In genomic region chr3:48397767-48398681, GRCh38 we compare ENCODE assay signal across 23 cellular contexts. TPM values are rescaled to one million over a fixed set of nuclear protein-coding genes. Genes with fewer than 3 reads are reported as not detected.
DNase-seq lines count a peak whose midpoint lies in the region; ATAC-seq, FAIRE-seq and TF ChIP-seq lines count a peak whose summit lies in the region.
"Had no signal": no experiment of that assay in that cellular context is flagged by ENCODE, and none has a peak within 500 bp of the region (broad histone marks: within the 10 kb centered on the region; RNA-seq: fewer than 3 reads in every experiment).

No MANE protein-coding gene starts in this region.

- peak; percentile 14 to 17; a peak in 1 of 4 replicates for TF ChIP-seq POLR2A in HepG2 (IDR thresholded peaks at IDR 0.05; ENCODE audit: insufficient read depth in 1 of 2, low read depth in 2 of 2, low read length in 2 of 2)

- H3K79me2 ChIP-seq in HepG2 (ENCODE audit: insufficient read depth, low read length): no peaks in the 10 kb centered on the region

- BruUV-seq in HepG2 (replicated peaks; lab: Mats Ljungman, UMichigan): no TSS peak

- H3K4me1 ChIP-seq in HepG2 (ENCODE audit: insufficient read depth, low read length): peaks cover 17% of the 10 kb centered on the region

- H3K27me3 ChIP-seq in WERI-Rb-1 (ENCODE audit: insufficient read depth, low read depth, severe bottlenecking): no peaks in the 10 kb centered on the region
- H3K27me3 ChIP-seq in HepG2 (ENCODE audit: control insufficient read depth in 1 of 2, insufficient read depth in 2 of 2, low read length in 2 of 2): no peaks in the 10 kb centered on the region; a peak in 1 of 5 replicates
- H3K27me3 ChIP-seq: gastrocnemius medialis had no signal

- POLR2A ChIA-PET in HepG2 (lab: Yijun Ruan, JAX): interaction anchor here (0.7 to 4.0 kb wide), 3 partner anchors 31 to 42 kb away, joined by 3 to 59 read pairs (median 7); partner anchors contain the start of gene CCDC51

- no peak overlapping the region for H3K27ac ChIP-seq in WERI-Rb-1
- no peak overlapping the region for H3K27ac ChIP-seq in HepG2 (ENCODE audit: extremely low read length, insufficient read depth, low read length)
- H3K27ac ChIP-seq: gastrocnemius medialis, SJSA1, uterus had no signal

- TF ChIP-seq CTCF in WERI-Rb-1 (IDR thresholded peaks at IDR 0.05; ENCODE audit: low read depth, low read length) (no peak), HepG2 (CRISPR knock-in tag; IDR thresholded peaks at IDR 0.05) (no peak)

- in situ Hi-C loops in HepG2 (cut with HindIII; ENCODE audit: extremely low pct_ligation_motif_present, low pct_unique_long_range_greater_than_20kb): no loop called here

- peaks cover 4% of the 10 kb centered on the region; the same call in 1 of the 2 replicates for H4K20me1 ChIP-seq in HepG2 (ENCODE audit: insufficient read depth, low read length)

- DNase-seq in 8988T (peak; percentile 3), WERI-Rb-1 (peak; percentile 4), HepG2 (ENCODE audit: low spot score) (no peak), NCI-H446 (lab: John Stamatoyannopoulos, UW) (no peak)
- DNase-seq: ACHN; activated CD4-positive, CD25-positive, alpha-beta regulatory T cell treated with anti-CD3 and anti-CD28 coated beads, Interleukin-2, amount 50 U/mL, for 72 hours; activated naive CD4-positive, alpha-beta T cell treated with Interleukin-2 at 50 U/mL for 16 hours; CD4-positive, alpha-beta T cell; DMS79 treated with DMSO at 0.1 percent for 48 hours; gastrocnemius medialis; naive B cell; NCI-H2029 treated with DMSO at 0.1 percent for 48 hours; NCI-H524 treated with DMSO at 0.1 percent for 48 hours; stimulated activated naive CD8-positive, alpha-beta T cell treated with anti-CD3 and anti-CD28 coated beads, Interleukin-15, Interleukin-2, amounts not matched to agents 100 U/mL and 50 U/mL, for 24 hours had no signal

- H3K4me3 ChIP-seq in WERI-Rb-1 (ENCODE audit: low read depth, low read length) (no peak overlapping the region), HepG2 (replicated peaks in 1 of 3; ENCODE audit: insufficient read depth in 1 of 3, low read depth in 2 of 3, low read length in 3 of 3) (no peak overlapping the region)
- H3K4me3 ChIP-seq: gastrocnemius medialis, SJSA1, uterus had no signal

- H2AFZ ChIP-seq in HepG2 (ENCODE audit: low read length): no peak overlapping the region

- intact Hi-C loops in HepG2 (cut with micrococcal nuclease; ENCODE audit: unreplicated experiment): no loop called here

- CTCF ChIA-PET in HepG2 (lab: Yijun Ruan, JAX; ENCODE audit: low intra/inter-chr PET ratio, low total read pairs): interaction anchor here (1.3 to 4.8 kb wide), 2 partner anchors 37 to 38 kb away, joined by 4 to 117 read pairs; no protein-coding TSS in a partner anchor

- WGBS in HepG2 (ENCODE audit: low lambda C conversion rate): 31% methylated on average over 5 of the region's 9 CpGs

- no peak for FAIRE-seq in HepG2 (lab: Jason Lieb, UNC)
- FAIRE-seq: astrocyte, colon, GM19239 had no signal

- no peak overlapping the region for H3K9ac ChIP-seq in HepG2 (ENCODE audit: insufficient read depth, low read depth, low read length)

- ATAC-seq in HepG2: peak; percentile 30
- ATAC-seq in GM21619 (IDR thresholded peaks at IDR 0.05; ENCODE audit: unreplicated experiment): no peak
- no peak for ATAC-seq in HG03354 (IDR thresholded peaks at IDR 0.05; ENCODE audit: poor library complexity, severe bottlenecking, unreplicated experiment)
- ATAC-seq: gastrocnemius medialis; stimulated activated naive CD8-positive, alpha-beta T cell treated with anti-CD3 and anti-CD28 coated beads, Interleukin-15, Interleukin-2, amounts not matched to agents 100 U/mL and 50 U/mL, for 24 hours had no signal

- no peak for TF ChIP-seq RAD21 in HepG2 (CRISPR knock-in tag; IDR thresholded peaks at IDR 0.05)

- H3K36me3 ChIP-seq in WERI-Rb-1 (no peaks in the 10 kb centered on the region; the same call in none of the 2 replicates), HepG2 (replicated peaks in 1 of 2; ENCODE audit: control insufficient read depth in 1 of 2, insufficient read depth in 2 of 2, low read length in 2 of 2) (no peaks in the 10 kb centered on the region)
- H3K36me3 ChIP-seq: gastrocnemius medialis, SJSA1, uterus had no signal

- H3K9me3 ChIP-seq in WERI-Rb-1 (ENCODE audit: severe bottlenecking) (no peaks in the 10 kb centered on the region), HepG2 (ENCODE audit: low read length) (no peaks in the 10 kb centered on the region)
- H3K9me3 ChIP-seq: gastrocnemius medialis, SJSA1, uterus had no signal

- H3K4me2 ChIP-seq in HepG2 (ENCODE audit: low read depth, low read length): no peak overlapping the region

- TF ChIP-seq EP300 in HepG2 (IDR thresholded peaks at IDR 0.05; ENCODE audit: low read depth in 2 of 2, low read length in 2 of 2) (no peak), HepG2 (CRISPR knock-in tag; IDR thresholded peaks at IDR 0.05; ENCODE audit: borderline replicate concordance) (no peak)

RNA-seq across cellular contexts. Expression of gene FBXW12, which starts 26.0 kb away (rescaled TPM):
- not detected in 2 replicates for total RNA-seq in HepG2 (2016; rRNA removed; fragmentation: Illumina TruSeq; extraction: Trizol)
- total RNA-seq in HepG2 (2016; cell fraction: cytosol; rRNA removed; fragmentation: Illumina TruSeq; extraction: Trizol; ENCODE audit: low read depth): not detected in 2 replicates
- not detected in 2 replicates for total RNA-seq in HepG2 (2016; cell fraction: insoluble cytoplasmic fraction; rRNA removed; fragmentation: Illumina TruSeq; extraction: Trizol)
- total RNA-seq in HepG2 (2016; cell fraction: membrane; rRNA removed; fragmentation: Illumina TruSeq; extraction: Trizol): not detected in 2 replicates
- not detected in 2 replicates for total RNA-seq in HepG2 (2016; cell fraction: nucleus; rRNA removed; fragmentation: Illumina TruSeq; extraction: Trizol)
- polyA plus RNA-seq in HepG2 (2011; rRNA removed): not detected in 2 replicates
- not detected in 2 replicates for polyA plus RNA-seq in HepG2 (2011; cell fraction: cytosol; rRNA removed)
- not detected in 2 replicates for polyA plus RNA-seq in HepG2 (2011; cell fraction: nucleus; rRNA removed)
- 0.25 and 0.48 TPM in 2 replicates for polyA plus RNA-seq in HepG2 (2012)
- not detected in 2 replicates for polyA plus RNA-seq in HepG2 (2016; cell fraction: cytosol; fragmentation: Illumina TruSeq; extraction: Trizol; ENCODE audit: low read depth)
- polyA plus RNA-seq in HepG2 (2016; cell fraction: insoluble cytoplasmic fraction; fragmentation: Illumina TruSeq; extraction: Trizol; ENCODE audit: low read depth): not detected in 2 replicates
- not detected in 2 replicates for polyA plus RNA-seq in HepG2 (2016; cell fraction: membrane; fragmentation: Illumina TruSeq; extraction: Trizol; ENCODE audit: low read depth)
- not detected in 2 replicates for polyA plus RNA-seq in HepG2 (2016; cell fraction: nucleus; fragmentation: Illumina TruSeq; extraction: Trizol; ENCODE audit: insufficient read depth, low read depth)
- not detected in 2 replicates for polyA minus RNA-seq in HepG2 (2011; rRNA and poly(A)+ RNA removed; ENCODE audit: low replicate concordance)
- not detected in 2 replicates for polyA minus RNA-seq in HepG2 (2011; cell fraction: cytosol; rRNA and poly(A)+ RNA removed)
- not detected in 2 replicates for polyA minus RNA-seq in HepG2 (2011; cell fraction: nucleus; rRNA and poly(A)+ RNA removed)
- total RNA-seq: astrocyte; CD4-positive, alpha-beta T cell; gastrocnemius medialis; lung microvascular endothelial cell; renal cortical epithelial cell; SJSA1 had no signal

RNA-seq across cellular contexts. Expression of gene PLXNB1, which starts 31.9 kb away (rescaled TPM):
- 25.4 and 86.0 TPM in 2 replicates for total RNA-seq in HepG2 (2016; rRNA removed; fragmentation: Illumina TruSeq; extraction: Trizol)
- total RNA-seq in HepG2 (2016; cell fraction: cytosol; rRNA removed; fragmentation: Illumina TruSeq; extraction: Trizol; ENCODE audit: low read depth): 33.1 and 33.9 TPM in 2 replicates
- 23.9 and 92.3 TPM in 2 replicates for total RNA-seq in HepG2 (2016; cell fraction: insoluble cytoplasmic fraction; rRNA removed; fragmentation: Illumina TruSeq; extraction: Trizol)
- 30.7 and 31.8 TPM in 2 replicates for total RNA-seq in HepG2 (2016; cell fraction: membrane; rRNA removed; fragmentation: Illumina TruSeq; extraction: Trizol)
- total RNA-seq in HepG2 (2016; cell fraction: nucleus; rRNA removed; fragmentation: Illumina TruSeq; extraction: Trizol): 140 and 158 TPM in 2 replicates
- 143 and 179 TPM in 2 replicates for polyA plus RNA-seq in HepG2 (2011; rRNA removed)
- polyA plus RNA-seq in HepG2 (2011; cell fraction: cytosol; rRNA removed): 71.5 and 83.2 TPM in 2 replicates
- polyA plus RNA-seq in HepG2 (2011; cell fraction: nucleus; rRNA removed): 1,144 and 1,345 TPM in 2 replicates
- polyA plus RNA-seq in HepG2 (2012): 140 and 149 TPM in 2 replicates
- 5.5 and 6.7 TPM in 2 replicates for polyA plus RNA-seq in HepG2 (2016; cell fraction: cytosol; fragmentation: Illumina TruSeq; extraction: Trizol; ENCODE audit: low read depth)
- 23.3 and 26.9 TPM in 2 replicates for polyA plus RNA-seq in HepG2 (2016; cell fraction: insoluble cytoplasmic fraction; fragmentation: Illumina TruSeq; extraction: Trizol; ENCODE audit: low read depth)
- polyA plus RNA-seq in HepG2 (2016; cell fraction: membrane; fragmentation: Illumina TruSeq; extraction: Trizol; ENCODE audit: low read depth): 12.8 and 12.9 TPM in 2 replicates
- 420 and 470 TPM in 2 replicates for polyA plus RNA-seq in HepG2 (2016; cell fraction: nucleus; fragmentation: Illumina TruSeq; extraction: Trizol; ENCODE audit: insufficient read depth, low read depth)
- 83.4 and 325 TPM in 2 replicates for polyA minus RNA-seq in HepG2 (2011; rRNA and poly(A)+ RNA removed; ENCODE audit: low replicate concordance)
- polyA minus RNA-seq in HepG2 (2011; cell fraction: cytosol; rRNA and poly(A)+ RNA removed): 54.4 and 79.5 TPM in 2 replicates
- polyA minus RNA-seq in HepG2 (2011; cell fraction: nucleus; rRNA and poly(A)+ RNA removed): 295 and 329 TPM in 2 replicates

RNA-seq across cellular contexts. Expression of gene CCDC51, which starts 41.9 kb away (rescaled TPM):
- total RNA-seq in HepG2 (2016; rRNA removed; fragmentation: Illumina TruSeq; extraction: Trizol): 29.4 and 38.3 TPM in 2 replicates
- total RNA-seq in HepG2 (2016; cell fraction: cytosol; rRNA removed; fragmentation: Illumina TruSeq; extraction: Trizol; ENCODE audit: low read depth): 7.6 and 8.2 TPM in 2 replicates
- 33.5 and 38.7 TPM in 2 replicates for total RNA-seq in HepG2 (2016; cell fraction: insoluble cytoplasmic fraction; rRNA removed; fragmentation: Illumina TruSeq; extraction: Trizol)
- 12.2 and 12.5 TPM in 2 replicates for total RNA-seq in HepG2 (2016; cell fraction: membrane; rRNA removed; fragmentation: Illumina TruSeq; extraction: Trizol)
- total RNA-seq in HepG2 (2016; cell fraction: nucleus; rRNA removed; fragmentation: Illumina TruSeq; extraction: Trizol): 12.4 and 13.6 TPM in 2 replicates
- 15.5 and 18.1 TPM in 2 replicates for polyA plus RNA-seq in HepG2 (2011; rRNA removed)
- polyA plus RNA-seq in HepG2 (2011; cell fraction: cytosol; rRNA removed): 16.8 and 19.2 TPM in 2 replicates
- polyA plus RNA-seq in HepG2 (2011; cell fraction: nucleus; rRNA removed): 6.5 and 8.5 TPM in 2 replicates
- polyA plus RNA-seq in HepG2 (2012): 8.4 and 9.8 TPM in 2 replicates
- polyA plus RNA-seq in HepG2 (2016; cell fraction: cytosol; fragmentation: Illumina TruSeq; extraction: Trizol; ENCODE audit: low read depth): 3.9 and 4.9 TPM in 2 replicates
- 29.3 and 29.9 TPM in 2 replicates for polyA plus RNA-seq in HepG2 (2016; cell fraction: insoluble cytoplasmic fraction; fragmentation: Illumina TruSeq; extraction: Trizol; ENCODE audit: low read depth)
- 8.0 TPM in 2 replicates for polyA plus RNA-seq in HepG2 (2016; cell fraction: membrane; fragmentation: Illumina TruSeq; extraction: Trizol; ENCODE audit: low read depth)
- polyA plus RNA-seq in HepG2 (2016; cell fraction: nucleus; fragmentation: Illumina TruSeq; extraction: Trizol; ENCODE audit: insufficient read depth, low read depth): 16.3 and 19.0 TPM in 2 replicates
- 11.3 and 25.4 TPM in 2 replicates for polyA minus RNA-seq in HepG2 (2011; rRNA and poly(A)+ RNA removed; ENCODE audit: low replicate concordance)
- polyA minus RNA-seq in HepG2 (2011; cell fraction: cytosol; rRNA and poly(A)+ RNA removed): 4.5 and 4.7 TPM in 2 replicates
- polyA minus RNA-seq in HepG2 (2011; cell fraction: nucleus; rRNA and poly(A)+ RNA removed): 3.0 and 3.3 TPM in 2 replicates

RNA-seq across cellular contexts. Expression of gene TMA7, which starts 42.0 kb away (rescaled TPM):
- 486 and 510 TPM in 2 replicates for total RNA-seq in HepG2 (2016; rRNA removed; fragmentation: Illumina TruSeq; extraction: Trizol)
- total RNA-seq in HepG2 (2016; cell fraction: cytosol; rRNA removed; fragmentation: Illumina TruSeq; extraction: Trizol; ENCODE audit: low read depth): 913 and 1,296 TPM in 2 replicates
- total RNA-seq in HepG2 (2016; cell fraction: insoluble cytoplasmic fraction; rRNA removed; fragmentation: Illumina TruSeq; extraction: Trizol): 511 and 522 TPM in 2 replicates
- 763 and 886 TPM in 2 replicates for total RNA-seq in HepG2 (2016; cell fraction: membrane; rRNA removed; fragmentation: Illumina TruSeq; extraction: Trizol)
- total RNA-seq in HepG2 (2016; cell fraction: nucleus; rRNA removed; fragmentation: Illumina TruSeq; extraction: Trizol): 177 and 187 TPM in 2 replicates
- 80.9 and 100 TPM in 2 replicates for polyA plus RNA-seq in HepG2 (2011; rRNA removed)
- 69.9 and 96.6 TPM in 2 replicates for polyA plus RNA-seq in HepG2 (2011; cell fraction: cytosol; rRNA removed)
- polyA plus RNA-seq in HepG2 (2011; cell fraction: nucleus; rRNA removed): 23.2 and 42.0 TPM in 2 replicates
- polyA plus RNA-seq in HepG2 (2012): 194 and 244 TPM in 2 replicates
- polyA plus RNA-seq in HepG2 (2016; cell fraction: cytosol; fragmentation: Illumina TruSeq; extraction: Trizol; ENCODE audit: low read depth): 1,200 and 1,620 TPM in 2 replicates
- polyA plus RNA-seq in HepG2 (2016; cell fraction: insoluble cytoplasmic fraction; fragmentation: Illumina TruSeq; extraction: Trizol; ENCODE audit: low read depth): 517 and 532 TPM in 2 replicates
- 742 and 956 TPM in 2 replicates for polyA plus RNA-seq in HepG2 (2016; cell fraction: membrane; fragmentation: Illumina TruSeq; extraction: Trizol; ENCODE audit: low read depth)
- 336 and 389 TPM in 2 replicates for polyA plus RNA-seq in HepG2 (2016; cell fraction: nucleus; fragmentation: Illumina TruSeq; extraction: Trizol; ENCODE audit: insufficient read depth, low read depth)
- polyA minus RNA-seq in HepG2 (2011; rRNA and poly(A)+ RNA removed; ENCODE audit: low replicate concordance): 4.4 and 15.7 TPM in 2 replicates
- polyA minus RNA-seq in HepG2 (2011; cell fraction: cytosol; rRNA and poly(A)+ RNA removed): 18.7 and 23.2 TPM in 2 replicates
- 18.4 and 25.9 TPM in 2 replicates for polyA minus RNA-seq in HepG2 (2011; cell fraction: nucleus; rRNA and poly(A)+ RNA removed)

RNA-seq across cellular contexts. Expression of gene ATRIP, which starts 48.5 kb away (rescaled TPM):
- 11.4 and 12.5 TPM in 2 replicates for total RNA-seq in HepG2 (2016; rRNA removed; fragmentation: Illumina TruSeq; extraction: Trizol)
- total RNA-seq in HepG2 (2016; cell fraction: cytosol; rRNA removed; fragmentation: Illumina TruSeq; extraction: Trizol; ENCODE audit: low read depth): 2.6 and 2.7 TPM in 2 replicates
- 9.5 and 10.4 TPM in 2 replicates for total RNA-seq in HepG2 (2016; cell fraction: insoluble cytoplasmic fraction; rRNA removed; fragmentation: Illumina TruSeq; extraction: Trizol)
- total RNA-seq in HepG2 (2016; cell fraction: membrane; rRNA removed; fragmentation: Illumina TruSeq; extraction: Trizol): 2.4 and 3.4 TPM in 2 replicates
- total RNA-seq in HepG2 (2016; cell fraction: nucleus; rRNA removed; fragmentation: Illumina TruSeq; extraction: Trizol): 7.4 and 11.0 TPM in 2 replicates
- polyA plus RNA-seq in HepG2 (2011; rRNA removed): 5.1 and 5.3 TPM in 2 replicates
- polyA plus RNA-seq in HepG2 (2011; cell fraction: cytosol; rRNA removed): 3.7 and 4.7 TPM in 2 replicates
- polyA plus RNA-seq in HepG2 (2011; cell fraction: nucleus; rRNA removed): 12.6 and 13.3 TPM in 2 replicates
- polyA plus RNA-seq in HepG2 (2012): 3.2 and 4.1 TPM in 2 replicates
- 0.97 and 1.0 TPM in 2 replicates for polyA plus RNA-seq in HepG2 (2016; cell fraction: cytosol; fragmentation: Illumina TruSeq; extraction: Trizol; ENCODE audit: low read depth)
- polyA plus RNA-seq in HepG2 (2016; cell fraction: insoluble cytoplasmic fraction; fragmentation: Illumina TruSeq; extraction: Trizol; ENCODE audit: low read depth): 7.8 and 11.5 TPM in 2 replicates
- polyA plus RNA-seq in HepG2 (2016; cell fraction: membrane; fragmentation: Illumina TruSeq; extraction: Trizol; ENCODE audit: low read depth): 1.2 and 1.5 TPM in 2 replicates
- polyA plus RNA-seq in HepG2 (2016; cell fraction: nucleus; fragmentation: Illumina TruSeq; extraction: Trizol; ENCODE audit: insufficient read depth, low read depth): 14.7 and 21.6 TPM in 2 replicates
- 11.5 and 35.8 TPM in 2 replicates for polyA minus RNA-seq in HepG2 (2011; rRNA and poly(A)+ RNA removed; ENCODE audit: low replicate concordance)
- 2.1 and 3.8 TPM in 2 replicates for polyA minus RNA-seq in HepG2 (2011; cell fraction: cytosol; rRNA and poly(A)+ RNA removed)
- polyA minus RNA-seq in HepG2 (2011; cell fraction: nucleus; rRNA and poly(A)+ RNA removed): 5.2 and 9.8 TPM in 2 replicates

Comparison
In these comparisons a context has a peak if more than half of its experiments do, and no peak if none do; other contexts are left out.
1. DNase-seq: peak in 8988T (single experiment) and WERI-Rb-1 (single experiment); none in HepG2 (single experiment) and NCI-H446 (0 of 2).